27 cellular contexts compared by ENCODE assay signal in the genomic region with DNA sequence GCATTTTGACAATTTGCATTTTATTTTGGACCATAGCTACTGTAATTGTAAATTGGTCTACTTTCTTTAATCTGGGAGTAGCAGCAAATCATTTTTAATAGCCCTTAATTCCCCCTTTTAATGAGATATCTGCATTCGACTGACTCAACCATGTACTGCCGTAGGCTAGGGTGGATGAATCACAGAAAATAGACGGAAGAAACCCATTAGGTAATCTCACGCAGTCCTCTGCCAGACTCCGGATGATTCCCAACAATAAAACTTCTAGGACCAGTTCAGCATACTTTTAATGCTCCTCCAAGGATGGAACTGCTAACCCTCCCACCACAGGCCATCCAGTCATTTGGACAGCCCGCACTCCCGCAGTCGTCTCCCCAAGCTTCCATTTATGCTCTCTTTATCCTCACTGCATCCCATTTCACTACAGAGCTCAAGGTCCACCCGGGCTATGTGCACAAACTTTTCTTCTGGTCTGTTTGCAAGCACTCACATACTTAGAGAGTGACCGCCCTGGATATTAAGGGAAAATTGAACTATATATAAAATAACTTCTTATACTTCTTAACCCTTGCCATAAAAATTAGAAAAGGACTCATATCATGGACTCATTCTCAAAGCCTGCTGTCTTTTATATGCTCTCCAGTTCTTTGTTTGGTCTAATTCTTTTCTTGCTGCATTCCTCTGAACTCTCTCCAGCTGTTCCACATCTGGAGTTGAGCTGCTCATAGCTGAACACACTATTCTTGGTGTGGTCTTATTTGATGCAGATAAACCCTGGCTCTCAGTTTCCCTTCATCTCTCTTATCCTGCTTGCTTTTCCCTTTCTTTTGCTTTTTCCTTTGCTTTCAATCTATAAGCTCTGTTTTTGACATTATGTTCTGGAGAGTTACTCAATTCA.
A peak's percentile ranks its signal among the peaks of the same experiment; 100 is the strongest.
DNase-seq lines count a peak whose midpoint lies in the region; ATAC-seq, FAIRE-seq and TF ChIP-seq lines count a peak whose summit lies in the region.
"Had no signal": no experiment of that assay in that cellular context is flagged by ENCODE, and none has a peak within 500 bp of the region (broad histone marks: within the 10 kb centered on the region; RNA-seq: fewer than 3 reads in every experiment).

No MANE protein-coding gene starts in this region.

- no peaks in the 10 kb centered on the region for H3K4me1 ChIP-seq in astrocyte (ENCODE audit: insufficient read depth, low read length)
- H3K4me1 ChIP-seq in foreskin keratinocyte = peaks cover 12% of the 10 kb centered on the region
- H3K4me1 ChIP-seq: BLaER1 treated with 17β-estradiol and CSF1 and Interleukin-3, amounts not matched to agents 10 nM and 100 nM; body of pancreas; parathyroid adenoma; SJSA1; tibial artery had no signal

- no peaks in the 10 kb centered on the region for H3K79me2 ChIP-seq in astrocyte (ENCODE audit: insufficient read depth, low read length)
- H3K79me2 ChIP-seq: parathyroid adenoma had no signal

- H3K36me3 Mint-ChIP-seq in astrocyte (ENCODE audit: low read depth, unreplicated experiment) = no peaks in the 10 kb centered on the region
- peaks cover 53% of the 10 kb centered on the region for H3K36me3 Mint-ChIP-seq in stimulated activated memory B cell treated with anti-CD40 and anti-IgM and Interleukin-4, amounts not matched to agents 10 μg/mL and 1 μg/mL and 100 μg/mL, for 72 hours
- H3K36me3 Mint-ChIP-seq: natural killer cell treated with Interleukin-12 subunit alpha and Interleukin-12 subunit beta and Interleukin-15 and Interleukin-18, amount 100 ng/mL, for 72 hours had no signal

- H3K27ac ChIP-seq in astrocyte (ENCODE audit: low read depth, low read length) = no peak overlapping the region
- no peak overlapping the region for H3K27ac ChIP-seq in foreskin keratinocyte
- H3K27ac ChIP-seq: BLaER1 treated with 17β-estradiol and CSF1 and Interleukin-3, amounts not matched to agents 10 nM and 100 nM; body of pancreas; parathyroid adenoma; SJSA1; tibial artery had no signal

- intact Hi-C loops in head of caudate nucleus (cut with DNase I) = no loop called here

- H3K4me2 ChIP-seq in astrocyte (ENCODE audit: low read length) = no peak overlapping the region
- H3K4me2 ChIP-seq: BLaER1 treated with 17β-estradiol and CSF1 and Interleukin-3, amounts not matched to agents 10 nM and 100 nM had no signal

- no peaks in the 10 kb centered on the region for H3K27me3 Mint-ChIP-seq in astrocyte (ENCODE audit: low read depth, unreplicated experiment)
- no peaks in the 10 kb centered on the region for H3K27me3 Mint-ChIP-seq in stimulated activated memory B cell treated with anti-CD40 and anti-IgM and Interleukin-4, amounts not matched to agents 10 μg/mL and 1 μg/mL and 100 μg/mL, for 72 hours
- H3K27me3 Mint-ChIP-seq: activated B cell treated with CpG ODN at 0.5 μM for 24 hours; activated naive CD8-positive, alpha-beta T cell; dendritic cell treated with granulocyte-macrophage colony-stimulating factor and Interleukin-4, amounts not matched to agents 40 ng/mL and 50 ng/mL, for 4 days; natural killer cell treated with Interleukin-12 subunit alpha and Interleukin-12 subunit beta and Interleukin-15 and Interleukin-18, amount 100 ng/mL, for 72 hours had no signal

- no peak overlapping the region for H3K4me3 ChIP-seq in astrocyte (ENCODE audit: insufficient read depth, low read depth, low read length)
- H3K4me3 ChIP-seq: BLaER1 treated with 17β-estradiol and CSF1 and Interleukin-3, amounts not matched to agents 10 nM and 100 nM; body of pancreas; SJSA1; tibial artery had no signal

- H3K36me3 ChIP-seq in astrocyte (ENCODE audit: insufficient read depth, low read length) = no peaks in the 10 kb centered on the region
- H3K36me3 ChIP-seq: SJSA1, tibial artery had no signal

- no peak for TF ChIP-seq CTCF in astrocyte (IDR thresholded peaks at IDR 0.05; ENCODE audit: insufficient read depth, low read depth, low read length)
- TF ChIP-seq CTCF in foreskin keratinocyte (conservative IDR thresholded peaks at IDR 0.05) = no peak

- no peaks in the 10 kb centered on the region for H3K9me3 ChIP-seq in astrocyte (ENCODE audit: insufficient read depth, low read depth, low read length)
- H3K9me3 ChIP-seq: body of pancreas, SJSA1, tibial artery had no signal

- H2AFZ ChIP-seq in astrocyte (ENCODE audit: low read depth, low read length) = no peak overlapping the region
- H2AFZ ChIP-seq: parathyroid adenoma had no signal

- DNase-seq in EH (ENCODE audit: low read depth) = peak; percentile 94
- DNase-seq in HS-5 (ENCODE audit: low read depth) = peak; percentile 16
- DNase-seq in astrocyte (ENCODE audit: low read depth) = peak; percentile 43
- peak; percentile 24 to 78 for DNase-seq in foreskin keratinocyte
- no peak for DNase-seq in head of caudate nucleus
- DNase-seq in NCI-H2196 (lab: John Stamatoyannopoulos, UW; ENCODE audit: unreplicated experiment) = no peak
- DNase-seq in DMS53 treated with DMSO at 0.1 percent for 48 hours (lab: John Stamatoyannopoulos, UW; ENCODE audit: unreplicated experiment) = no peak
- DNase-seq: activated B cell treated with CpG ODN at 0.5 μM for 24 hours; body of pancreas; Calu3; GDM1; Kasumi-1; NCI-H1417; NCI-H2171; NCI-H748 treated with DMSO at 0.1 percent for 48 hours; OCI-M1; stimulated activated naive CD4-positive, alpha-beta T cell treated with Interleukin-2 at 50 U/mL for 16 hours; tibial artery had no signal

- FAIRE-seq in astrocyte (lab: Jason Lieb, UNC) = no peak
- FAIRE-seq: endothelial cell of umbilical vein had no signal

- no peak overlapping the region for H3K4me3 Mint-ChIP-seq in astrocyte (ENCODE audit: unreplicated experiment)
- no peak overlapping the region for H3K4me3 Mint-ChIP-seq in stimulated activated memory B cell treated with anti-CD40 and anti-IgM and Interleukin-4, amounts not matched to agents 10 μg/mL and 1 μg/mL and 100 μg/mL, for 72 hours
- H3K4me3 Mint-ChIP-seq: activated B cell treated with CpG ODN at 0.5 μM for 24 hours; activated naive CD8-positive, alpha-beta T cell; dendritic cell treated with granulocyte-macrophage colony-stimulating factor and Interleukin-4, amounts not matched to agents 40 ng/mL and 50 ng/mL, for 4 days; mesothelial cell of epicardium; natural killer cell treated with Interleukin-12 subunit alpha and Interleukin-12 subunit beta and Interleukin-15 and Interleukin-18, amount 100 ng/mL, for 72 hours had no signal

- peaks cover 8% of the 10 kb centered on the region for H3K9me3 Mint-ChIP-seq in astrocyte (ENCODE audit: unreplicated experiment)
- H3K9me3 Mint-ChIP-seq in stimulated activated memory B cell treated with anti-CD40 and anti-IgM and Interleukin-4, amounts not matched to agents 10 μg/mL and 1 μg/mL and 100 μg/mL, for 72 hours = peaks cover 4% of the 10 kb centered on the region
- H3K9me3 Mint-ChIP-seq: activated B cell treated with CpG ODN at 0.5 μM for 24 hours; natural killer cell treated with Interleukin-12 subunit alpha and Interleukin-12 subunit beta and Interleukin-15 and Interleukin-18, amount 100 ng/mL, for 72 hours had no signal

- no peak overlapping the region for H3K27ac Mint-ChIP-seq in astrocyte (ENCODE audit: unreplicated experiment)
- no peak overlapping the region for H3K27ac Mint-ChIP-seq in stimulated activated memory B cell treated with anti-CD40 and anti-IgM and Interleukin-4, amounts not matched to agents 10 μg/mL and 1 μg/mL and 100 μg/mL, for 72 hours
- H3K27ac Mint-ChIP-seq: activated B cell treated with CpG ODN at 0.5 μM for 24 hours; activated naive CD8-positive, alpha-beta T cell; dendritic cell treated with granulocyte-macrophage colony-stimulating factor and Interleukin-4, amounts not matched to agents 40 ng/mL and 50 ng/mL, for 4 days; mesothelial cell of epicardium; natural killer cell treated with Interleukin-12 subunit alpha and Interleukin-12 subunit beta and Interleukin-15 and Interleukin-18, amount 100 ng/mL, for 72 hours had no signal

- H4K20me1 ChIP-seq in astrocyte (ENCODE audit: insufficient read depth, low read length) = no peaks in the 10 kb centered on the region
- H4K20me1 ChIP-seq: BLaER1 treated with 17β-estradiol and CSF1 and Interleukin-3, amounts not matched to agents 10 nM and 100 nM had no signal

- ATAC-seq in foreskin keratinocyte = peak; percentile 99
- ATAC-seq in stimulated activated memory B cell treated with anti-CD40 and anti-IgM and Interleukin-4, amounts not matched to agents 10 μg/mL and 1 μg/mL and 100 μg/mL, for 72 hours = no peak
- ATAC-seq: body of pancreas; natural killer cell treated with Interleukin-12 subunit alpha and Interleukin-12 subunit beta and Interleukin-15 and Interleukin-18, amount 100 ng/mL, for 72 hours had no signal

- no peaks in the 10 kb centered on the region for H3K4me1 Mint-ChIP-seq in astrocyte (ENCODE audit: low read depth, unreplicated experiment)
- no peaks in the 10 kb centered on the region for H3K4me1 Mint-ChIP-seq in stimulated activated memory B cell treated with anti-CD40 and anti-IgM and Interleukin-4, amounts not matched to agents 10 μg/mL and 1 μg/mL and 100 μg/mL, for 72 hours
- H3K4me1 Mint-ChIP-seq: activated B cell treated with CpG ODN at 0.5 μM for 24 hours had no signal

- no peaks in the 10 kb centered on the region for H3K27me3 ChIP-seq in astrocyte (ENCODE audit: insufficient read depth, low read length)
- no peaks in the 10 kb centered on the region for H3K27me3 ChIP-seq in foreskin keratinocyte
- H3K27me3 ChIP-seq: BLaER1 treated with 17β-estradiol and CSF1 and Interleukin-3, amounts not matched to agents 10 nM and 100 nM; body of pancreas; SJSA1; tibial artery had no signal

- H3K9ac ChIP-seq in astrocyte (ENCODE audit: low read length) = no peak overlapping the region
- H3K9ac ChIP-seq: BLaER1 treated with 17β-estradiol and CSF1 and Interleukin-3, amounts not matched to agents 10 nM and 100 nM; parathyroid adenoma had no signal

Comparison
In these comparisons a context has a peak if more than half of its experiments do, and no peak if none do; other contexts are left out.
1. DNase-seq: peak in EH (single experiment), HS-5 (single experiment), astrocyte (single experiment) and foreskin keratinocyte (2 of 2); none in head of caudate nucleus (0 of 42), NCI-H2196 (single experiment) and DMS53 treated with DMSO at 0.1 percent for 48 hours (single experiment).